ENCODE assay signal across 23 cellular contexts in the genomic region with DNA sequence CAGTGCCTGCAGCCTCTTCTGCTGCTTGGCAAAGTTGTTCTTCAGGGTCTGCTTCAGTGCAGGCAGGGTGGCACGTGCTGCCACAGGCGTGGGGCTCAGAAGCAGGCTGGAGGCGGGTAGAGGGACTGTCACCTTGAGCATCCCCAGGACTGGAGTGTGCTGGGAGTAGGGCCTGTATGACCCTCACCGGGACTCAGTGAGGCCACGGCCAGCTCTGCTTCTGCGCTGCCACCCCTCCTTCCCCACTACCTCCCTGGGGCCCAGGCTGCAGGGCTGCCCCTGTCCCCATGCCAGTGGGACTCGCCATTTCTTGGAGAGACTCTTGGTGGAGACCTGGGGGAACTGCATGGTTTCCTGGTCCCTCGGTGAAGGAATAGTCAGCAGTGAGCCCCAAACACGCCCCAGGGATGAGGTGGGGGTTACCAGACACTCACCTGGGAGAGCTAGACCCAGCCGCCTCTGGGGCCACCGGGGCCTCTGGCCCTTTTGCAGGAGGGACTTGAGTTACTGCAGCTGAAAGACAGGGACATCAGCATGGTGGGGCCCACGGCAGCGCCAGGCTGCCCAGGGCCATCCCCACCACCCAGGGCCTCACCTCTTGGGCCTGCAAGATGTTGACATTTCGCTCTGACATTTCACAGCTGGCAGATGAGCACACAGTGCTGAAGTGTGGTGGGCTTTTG. TPM values are rescaled to one million over a fixed set of nuclear protein-coding genes. Genes with fewer than 3 reads are reported as not detected.
"Had no signal": no experiment of that assay in that cellular context is flagged by ENCODE, and none has a peak within 500 bp of the region (broad histone marks: within the 10 kb centered on the region; RNA-seq: fewer than 3 reads in every experiment).

No MANE protein-coding gene starts in this region.

- H3K9me3 ChIP-seq: SK-N-SH had no signal

- H3K4me3 ChIP-seq: MG63 had no signal

- H3K27me3 ChIP-seq: MG63 had no signal

- DNase-seq: IMR-90, Karpas-422, KG1, MG63, NCI-H1092, NCI-H1105 treated with DMSO at 0.1 percent for 48 hours, NCI-H1417 treated with DMSO at 0.1 percent for 48 hours, NCI-H146, NCI-H1694 treated with DMSO at 0.1 percent for 48 hours, NCI-H1930, NCI-H2081, NCI-H2107, NCI-H2227 treated with DMSO at 0.1 percent for 48 hours, NCI-H446, NCI-H510A, NCI-H524 treated with DMSO at 0.1 percent for 48 hours, NCI-H69, NCI-H774, RPMI8226, SHP77, SK-N-SH, SW 1271 had no signal

- H3K36me3 ChIP-seq: MG63 had no signal

- ATAC-seq: HepG2 had no signal

RNA-seq across cellular contexts. Expression of gene TUBA3C, which starts 29.9 kb away (rescaled TPM):
- total RNA-seq: HepG2, IMR-90 had no signal
- polyA plus RNA-seq: HepG2, IMR-90 had no signal
